In the genomic region with DNA sequence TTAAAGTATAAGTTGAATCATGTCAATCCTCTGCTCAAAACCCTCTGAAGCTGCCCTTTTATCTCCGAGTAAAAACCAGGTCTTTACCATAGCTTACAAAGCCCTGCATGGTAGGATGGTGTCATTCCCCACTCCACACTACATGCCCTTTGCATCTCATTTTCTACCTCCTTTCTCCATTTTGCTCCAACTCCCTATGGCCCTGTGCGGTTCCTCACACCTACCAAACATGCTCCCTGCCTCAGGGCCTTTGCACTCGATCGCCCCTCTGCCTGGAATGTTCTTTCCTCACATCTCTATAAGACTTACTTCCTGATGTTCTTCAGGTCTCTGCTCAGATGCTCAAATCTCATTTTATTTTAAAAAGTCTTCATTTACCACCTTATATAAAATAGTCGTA, we compare ENCODE assay signal across 24 cellular contexts.
DNase-seq lines count a peak whose midpoint lies in the region; ATAC-seq, FAIRE-seq and TF ChIP-seq lines count a peak whose summit lies in the region.
"Had no signal": no experiment of that assay in that cellular context is flagged by ENCODE, and none has a peak within 500 bp of the region (broad histone marks: within the 10 kb centered on the region; RNA-seq: fewer than 3 reads in every experiment).

No MANE protein-coding gene starts in this region.

- H3K4me3 Mint-ChIP-seq in stimulated activated effector memory CD8-positive, alpha-beta T cell treated with anti-CD3 and anti-CD28 coated beads, Interleukin-12 subunit alpha, Interleukin-12 subunit beta, amount 100 ng/mL, for 72 hours = no peak overlapping the region
- no peak overlapping the region for H3K4me3 Mint-ChIP-seq in activated CD4-positive, alpha-beta T cell treated with anti-CD3 and anti-CD28 coated beads, Interleukin-2, amount 10 ng/mL, durations not matched to agents 24 days and 14 days
- H3K4me3 Mint-ChIP-seq: B cell; CD4-positive, CD25-positive, alpha-beta regulatory T cell; CD8-positive, alpha-beta T cell; H9; HFFc6 had no signal

- H4K20me1 ChIP-seq in K562 (replicated peaks; ENCODE audit: control insufficient read depth, insufficient read depth, low read length) = no peaks in the 10 kb centered on the region
- H4K20me1 ChIP-seq: BLaER1 had no signal

- no peaks in the 10 kb centered on the region for H3K27me3 ChIP-seq in K562 (ENCODE audit: control insufficient read depth in 2 of 2, insufficient read depth in 2 of 2, low read length in 2 of 2)
- H3K27me3 ChIP-seq: BLaER1 had no signal

- TF ChIP-seq POLR2A in K562 (conservative IDR thresholded peaks at IDR 0.05) = no peak

- no peak overlapping the region for H3K4me2 ChIP-seq in K562 (ENCODE audit: insufficient read depth, low read length)
- H3K4me2 ChIP-seq: BLaER1 had no signal

- H3K9ac ChIP-seq in K562 (ENCODE audit: insufficient read depth in 1 of 2, low read depth in 2 of 2, low read length in 2 of 2) = no peak overlapping the region
- H3K9ac ChIP-seq: BLaER1, GM23248 had no signal

- peaks cover 14% of the 10 kb centered on the region for H3K4me1 Mint-ChIP-seq in stimulated activated effector memory CD8-positive, alpha-beta T cell treated with anti-CD3 and anti-CD28 coated beads, Interleukin-12 subunit alpha, Interleukin-12 subunit beta, amount 100 ng/mL, for 72 hours
- H3K4me1 Mint-ChIP-seq in activated CD4-positive, alpha-beta T cell treated with anti-CD3 and anti-CD28 coated beads, Interleukin-2, amount 10 ng/mL, durations not matched to agents 24 days and 14 days = peaks cover 14% of the 10 kb centered on the region
- H3K4me1 Mint-ChIP-seq: B cell had no signal

- H3K27ac ChIP-seq in K562 (ENCODE audit: extremely low read depth, low read depth, low read length) = no peak overlapping the region
- H3K27ac ChIP-seq: 22Rv1, BLaER1, C4-2B, GM23248 had no signal

- TF ChIP-seq RAD21 in K562 (CRISPR knock-in tag; conservative IDR thresholded peaks at IDR 0.05 in 1 of 2, IDR thresholded peaks at IDR 0.05 in 1 of 2) = no peak

- TF ChIP-seq CTCF in K562 (IDR thresholded peaks at IDR 0.05 in 2 of 3, conservative IDR thresholded peaks at IDR 0.05 in 1 of 3; ENCODE audit: insufficient read depth in 2 of 3, low read depth in 1 of 3, low read length in 3 of 3) = no peak

- intact Hi-C loops in K562 (cut with micrococcal nuclease) = no loop called here
- intact Hi-C loops in activated CD4-positive, alpha-beta T cell treated with anti-CD3 and anti-CD28 coated beads, Interleukin-2, amount 10 ng/mL, durations not matched to agents 24 days and 14 days (cut with micrococcal nuclease) = no loop called here

- H3K9me3 Mint-ChIP-seq in activated naive CD4-positive, alpha-beta T cell treated with anti-CD3 and anti-CD28 coated beads, Interleukin-2, amount 50 U/mL, for 72 hours = peaks cover 0 to 5% of the 10 kb centered on the region in 2 donors
- no peaks in the 10 kb centered on the region for H3K9me3 Mint-ChIP-seq in stimulated activated effector memory CD8-positive, alpha-beta T cell treated with anti-CD3 and anti-CD28 coated beads, Interleukin-12 subunit alpha, Interleukin-12 subunit beta, amount 100 ng/mL, for 72 hours
- H3K9me3 Mint-ChIP-seq in activated CD4-positive, alpha-beta T cell treated with anti-CD3 and anti-CD28 coated beads, Interleukin-2, amount 10 ng/mL, durations not matched to agents 24 days and 14 days = peaks cover 6% of the 10 kb centered on the region
- H3K9me3 Mint-ChIP-seq: CD8-positive, alpha-beta T cell; HFFc6 had no signal

- POLR2A ChIA-PET in K562 (lab: Yijun Ruan, JAX) = interaction anchor here (0.7 to 1.0 kb wide), 2 partner anchors 18 to 415 kb away, joined by 3 to 4 read pairs; no protein-coding TSS in a partner anchor

- in situ Hi-C loops in K562 (cut with MboI) = no loop called here

- TF ChIP-seq EP300 in K562 (IDR thresholded peaks at IDR 0.05; ENCODE audit: low read length) = no peak

- no peaks in the 10 kb centered on the region for H3K36me3 ChIP-seq in K562 (ENCODE audit: control insufficient read depth, insufficient read depth, low read length)
- H3K36me3 ChIP-seq: BLaER1 had no signal

- ATAC-seq in activated naive CD4-positive, alpha-beta T cell treated with anti-CD3 and anti-CD28 coated beads, Interleukin-2, amount 50 U/mL, for 72 hours = no peak
- ATAC-seq in K562 (no peak), GM18519 (IDR thresholded peaks at IDR 0.05; ENCODE audit: low FRiP score, unreplicated experiment) (no peak)
- ATAC-seq in stimulated activated effector memory CD8-positive, alpha-beta T cell treated with anti-CD3 and anti-CD28 coated beads, Interleukin-12 subunit alpha, Interleukin-12 subunit beta, amount 100 ng/mL, for 72 hours = no peak
- ATAC-seq: CD8-positive, alpha-beta T cell; HCT116 had no signal

- BruUV-seq in K562 (replicated peaks; lab: Mats Ljungman, UMichigan) = no TSS peak

- peaks cover 5% of the 10 kb centered on the region for H3K27me3 Mint-ChIP-seq in activated CD4-positive, alpha-beta T cell treated with anti-CD3 and anti-CD28 coated beads, Interleukin-2, amount 10 ng/mL, durations not matched to agents 24 days and 14 days

- H3K4me3 ChIP-seq in K562 = no peak overlapping the region
- H3K4me3 ChIP-seq: BLaER1, GM23248 had no signal

- WGBS in K562 (ENCODE audit: insufficient coverage, low coverage, missing lambda C conversion rate) = 29% methylated on average over 5 of the region's 5 CpGs

- peaks cover 0 to 22% of the 10 kb centered on the region in 2 experiments; a peak in 2 of 5 replicates for H3K4me1 ChIP-seq in K562 (replicated peaks in 1 of 2; ENCODE audit: control insufficient read depth in 2 of 2, insufficient read depth in 2 of 2, low read length in 2 of 2)
- H3K4me1 ChIP-seq: BLaER1 had no signal

- no peaks in the 10 kb centered on the region for H3K9me3 ChIP-seq in K562 (replicated peaks; ENCODE audit: control insufficient read depth, insufficient read depth, low read depth, low read length)
- H3K9me3 ChIP-seq: BLaER1 had no signal

- no peaks in the 10 kb centered on the region for H3K79me2 ChIP-seq in K562 (ENCODE audit: control insufficient read depth, insufficient read depth, low read length)

- H2AFZ ChIP-seq in K562 (ENCODE audit: low read depth, low read length) = 0 out of 2 replicates have a peak overlapping the region, but pooled peaks have one; percentile 10
- H2AFZ ChIP-seq: GM23248 had no signal

- CTCF ChIA-PET in K562 (lab: Yijun Ruan, JAX; ENCODE audit: low intra/inter-chr PET ratio) = no interaction called here

- no peak for FAIRE-seq in K562 (lab: Jason Lieb, UNC)
- FAIRE-seq: A204.1, D721Med, GM12891, GM18507 had no signal

- DNase-seq in activated naive CD4-positive, alpha-beta T cell treated with anti-CD3 and anti-CD28 coated beads, Interleukin-2, amount 50 U/mL, for 72 hours (ENCODE audit: low spot score in 2 of 2) = no peak
- no peak for DNase-seq in activated naive CD4-positive, alpha-beta T cell treated with Interleukin-2 at 50 U/mL for 16 hours
- DNase-seq in K562 (ENCODE audit: extremely low read depth in 1 of 4, low spot score in 3 of 4) (no peak), NCI-H524 treated with DMSO at 0.1 percent for 48 hours (lab: John Stamatoyannopoulos, UW) (no peak)
- no peak for DNase-seq in stimulated activated effector memory CD8-positive, alpha-beta T cell treated with anti-CD3 and anti-CD28 coated beads, Interleukin-12 subunit alpha, Interleukin-12 subunit beta, amount 100 ng/mL, for 72 hours (ENCODE audit: low spot score in 2 of 2)
- no peak for DNase-seq in activated CD4-positive, alpha-beta T cell treated with anti-CD3 and anti-CD28 coated beads, Interleukin-2, amount 10 ng/mL, durations not matched to agents 24 days and 14 days
- DNase-seq: CD4-positive, CD25-positive, alpha-beta regulatory T cell; CD8-positive, alpha-beta T cell; DMS 273 treated with DMSO at 0.1 percent for 48 hours; DMS79 treated with DMSO at 0.1 percent for 48 hours; GF-D8; GM23248; H9; HFFc6 had no signal

- H3K27ac Mint-ChIP-seq in activated naive CD4-positive, alpha-beta T cell treated with anti-CD3 and anti-CD28 coated beads, Interleukin-2, amount 50 U/mL, for 72 hours = peak overlapping the region; percentile 1 to 10
- H3K27ac Mint-ChIP-seq in stimulated activated effector memory CD8-positive, alpha-beta T cell treated with anti-CD3 and anti-CD28 coated beads, Interleukin-12 subunit alpha, Interleukin-12 subunit beta, amount 100 ng/mL, for 72 hours = peak overlapping the region; percentile 2
- H3K27ac Mint-ChIP-seq in activated CD4-positive, alpha-beta T cell treated with anti-CD3 and anti-CD28 coated beads, Interleukin-2, amount 10 ng/mL, durations not matched to agents 24 days and 14 days = no peak overlapping the region
- H3K27ac Mint-ChIP-seq: B cell; CD4-positive, CD25-positive, alpha-beta regulatory T cell; CD8-positive, alpha-beta T cell; HFFc6 had no signal

- no peaks in the 10 kb centered on the region for H3K36me3 Mint-ChIP-seq in activated naive CD4-positive, alpha-beta T cell treated with anti-CD3 and anti-CD28 coated beads, Interleukin-2, amount 50 U/mL, for 72 hours
- no peaks in the 10 kb centered on the region for H3K36me3 Mint-ChIP-seq in stimulated activated effector memory CD8-positive, alpha-beta T cell treated with anti-CD3 and anti-CD28 coated beads, Interleukin-12 subunit alpha, Interleukin-12 subunit beta, amount 100 ng/mL, for 72 hours
- H3K36me3 Mint-ChIP-seq in activated CD4-positive, alpha-beta T cell treated with anti-CD3 and anti-CD28 coated beads, Interleukin-2, amount 10 ng/mL, durations not matched to agents 24 days and 14 days (ENCODE audit: low read depth) = no peaks in the 10 kb centered on the region
- H3K36me3 Mint-ChIP-seq: CD4-positive, CD25-positive, alpha-beta regulatory T cell; CD8-positive, alpha-beta T cell had no signal

- H3K9me1 ChIP-seq in K562 (ENCODE audit: control insufficient read depth, insufficient read depth, low read length) = no peaks in the 10 kb centered on the region

TF ChIP-seq in K562, 482 proteins besides CTCF, POLR2A, EP300 and RAD21 (continues in another document):
- TF ChIP-seq ZNF217 (CRISPR knock-in tag; IDR thresholded peaks at IDR 0.05) (no peak), ZNF668 (CRISPR knock-in tag; IDR thresholded peaks at IDR 0.05) (no peak), TRIM28 (IDR thresholded peaks at IDR 0.05) (no peak), LARP7 (IDR thresholded peaks at IDR 0.05) (no peak), HSF4 (CRISPR knock-in tag; IDR thresholded peaks at IDR 0.05; ENCODE audit: borderline replicate concordance) (no peak)
- TF ChIP-seq, protein P1, sequence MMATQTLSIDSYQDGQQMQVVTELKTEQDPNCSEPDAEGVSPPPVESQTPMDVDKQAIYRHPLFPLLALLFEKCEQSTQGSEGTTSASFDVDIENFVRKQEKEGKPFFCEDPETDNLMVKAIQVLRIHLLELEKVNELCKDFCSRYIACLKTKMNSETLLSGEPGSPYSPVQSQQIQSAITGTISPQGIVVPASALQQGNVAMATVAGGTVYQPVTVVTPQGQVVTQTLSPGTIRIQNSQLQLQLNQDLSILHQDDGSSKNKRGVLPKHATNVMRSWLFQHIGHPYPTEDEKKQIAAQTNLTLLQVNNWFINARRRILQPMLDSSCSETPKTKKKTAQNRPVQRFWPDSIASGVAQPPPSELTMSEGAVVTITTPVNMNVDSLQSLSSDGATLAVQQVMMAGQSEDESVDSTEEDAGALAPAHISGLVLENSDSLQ (IDR thresholded peaks at IDR 0.05) = no peak
